ENCODE assay signal across 1 cellular context in the genomic region with DNA sequence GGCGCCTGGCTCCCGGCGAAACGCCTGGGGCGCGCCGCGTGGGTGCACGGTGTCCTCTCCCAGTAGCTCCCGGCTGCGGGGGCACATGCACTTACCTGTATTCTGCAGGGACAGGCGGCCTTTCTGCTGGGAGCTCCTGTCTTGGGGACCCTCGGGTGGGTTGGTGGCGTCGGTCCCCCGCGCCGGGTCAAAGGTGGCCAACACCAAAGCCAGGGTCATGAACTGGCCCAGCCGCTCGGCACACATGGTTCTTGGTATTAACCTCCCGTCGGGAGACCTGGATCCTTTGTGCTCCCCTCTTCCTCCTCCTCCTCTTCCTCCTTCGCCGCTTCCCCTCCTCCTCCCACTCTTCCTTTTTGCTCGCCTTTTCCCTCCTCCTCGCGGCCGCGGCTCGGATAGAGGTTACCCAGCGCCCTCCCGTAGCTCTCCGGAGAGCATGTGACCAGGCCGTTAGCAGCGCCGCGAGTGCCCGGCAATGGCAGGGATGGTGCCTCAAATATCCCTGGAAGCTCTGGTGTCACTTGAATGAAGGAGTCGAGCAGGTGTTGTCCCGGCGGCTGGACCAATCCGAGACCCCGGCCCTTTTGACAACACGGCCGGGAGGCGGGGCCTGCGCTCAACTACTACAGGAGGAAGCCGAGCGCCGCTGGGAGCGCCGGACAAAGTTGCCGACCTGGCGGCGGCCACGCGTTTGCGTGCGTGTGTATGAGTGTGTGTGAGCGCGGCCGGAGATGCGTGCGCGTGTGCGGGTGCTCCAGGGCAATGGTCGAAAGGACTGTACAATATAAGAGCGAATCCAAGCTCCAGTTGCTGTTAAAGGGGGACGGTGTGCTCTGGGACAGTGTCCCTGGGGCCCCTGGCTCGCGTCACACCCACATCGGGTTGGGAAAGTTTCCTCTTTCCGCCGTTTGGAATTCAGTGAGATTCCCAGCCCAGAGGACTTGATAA.
A peak's percentile ranks its signal among the peaks of the same experiment; 100 is the strongest.
TF ChIP-seq lines count a peak whose summit lies in the region.

TSS of gene STC2 (minus strand) at position 467 of the 948 bp plus-strand sequence. CDS start at position 246, 221 bp downstream.

TF ChIP-seq in SK-N-SH, 30 proteins besides CTCF, POLR2A, EP300 and RAD21 (continued from another document):
- TF ChIP-seq USF1 (IDR thresholded peaks at IDR 0.05; ENCODE audit: borderline replicate concordance, low read depth) (peak; percentile 75), GABPA (IDR thresholded peaks at IDR 0.05; ENCODE audit: low read depth) (no peak), NFIC (IDR thresholded peaks at IDR 0.05; ENCODE audit: borderline replicate concordance) (no peak), CHD2 (IDR thresholded peaks at IDR 0.05; ENCODE audit: low read length, partially characterized antibody) (peak; percentile 5), MXI1 (IDR thresholded peaks at IDR 0.05; ENCODE audit: low read depth, low read length) (peak; percentile 65; the same call in 1 of the 2 replicates), RXRA (IDR thresholded peaks at IDR 0.05; ENCODE audit: borderline replicate concordance, low read depth) (no peak), USF2 (IDR thresholded peaks at IDR 0.05; ENCODE audit: borderline replicate concordance, low read depth, low read length) (no peak), YY1 (IDR thresholded peaks at IDR 0.05; ENCODE audit: low read depth) (no peak), PBX3 (IDR thresholded peaks at IDR 0.05) (no peak)
TF ChIP-seq in SK-N-SH: peak in this region for 4.
